10 cellular contexts compared by ENCODE assay signal in genomic region chr18:40935423-40935822, GRCh38.
DNase-seq lines count a peak whose midpoint lies in the region; TF ChIP-seq lines count a peak whose summit lies in the region.
"Had no signal": no experiment of that assay in that cellular context is flagged by ENCODE, and none has a peak within 500 bp of the region (broad histone marks: within the 10 kb centered on the region; RNA-seq: fewer than 3 reads in every experiment).

No MANE protein-coding gene starts in this region.

- H3K9me3 ChIP-seq in WERI-Rb-1 (ENCODE audit: severe bottlenecking), result no peaks in the 10 kb centered on the region
- H3K9me3 ChIP-seq: colonic mucosa, ovary had no signal

- peaks cover 13% of the 10 kb centered on the region for H3K9me3 Mint-ChIP-seq in Calu3 (ENCODE audit: low read depth, unreplicated experiment)

- H3K36me3 Mint-ChIP-seq in Calu3 (ENCODE audit: insufficient read depth, unreplicated experiment), result no peaks in the 10 kb centered on the region

- H3K27me3 Mint-ChIP-seq in Calu3 (ENCODE audit: unreplicated experiment), result no peaks in the 10 kb centered on the region

- H3K27ac ChIP-seq in HL-60 (replicated peaks) (no peak overlapping the region), WERI-Rb-1 (no peak overlapping the region), substantia nigra (ENCODE audit: low read depth, low read length, poor library complexity, severe bottlenecking) (no peak overlapping the region)
- H3K27ac ChIP-seq: colonic mucosa, ovary had no signal

- CTCF ChIA-PET in Calu3 (lab: Charles Lee), result no interaction called here

- DNase-seq in Calu3 (no peak), HL-60 (ENCODE audit: low read depth in 1 of 2, low spot score in 1 of 2) (peak; percentile 5 to 40), WERI-Rb-1 (no peak), kidney epithelial cell (ENCODE audit: low read depth) (no peak), occipital lobe (lab: John Stamatoyannopoulos, UW) (no peak), substantia nigra (lab: John Stamatoyannopoulos, UW) (no peak), cortex of kidney (lab: John Stamatoyannopoulos, UW) (no peak), DMS153 (lab: John Stamatoyannopoulos, UW) (no peak)
- DNase-seq: colonic mucosa, ovary had no signal

- no peak overlapping the region for H3K27ac Mint-ChIP-seq in Calu3 (ENCODE audit: unreplicated experiment)

- H3K4me3 Mint-ChIP-seq in Calu3 (ENCODE audit: low read depth, unreplicated experiment), result no peak overlapping the region

- H3K36me3 ChIP-seq in WERI-Rb-1, result no peaks in the 10 kb centered on the region
- no peaks in the 10 kb centered on the region for H3K36me3 ChIP-seq in kidney epithelial cell (ENCODE audit: control insufficient read depth, insufficient read depth, low read length)
- H3K36me3 ChIP-seq: colonic mucosa, ovary had no signal

- no peaks in the 10 kb centered on the region for H3K27me3 ChIP-seq in HL-60 (ENCODE audit: insufficient read depth, poor library complexity, severe bottlenecking)
- no peaks in the 10 kb centered on the region for H3K27me3 ChIP-seq in WERI-Rb-1 (ENCODE audit: insufficient read depth, low read depth, severe bottlenecking)
- no peaks in the 10 kb centered on the region for H3K27me3 ChIP-seq in kidney epithelial cell (ENCODE audit: control insufficient read depth, insufficient read depth, low read length)
- H3K27me3 ChIP-seq: colonic mucosa, ovary had no signal

- no peaks in the 10 kb centered on the region for H3K4me1 Mint-ChIP-seq in Calu3 (ENCODE audit: low read depth, unreplicated experiment)

- TF ChIP-seq CTCF in Calu3 (IDR thresholded peaks at IDR 0.05; ENCODE audit: unreplicated experiment), result peak; percentile 15
- peak; percentile 36 for TF ChIP-seq CTCF in HL-60 (IDR thresholded peaks at IDR 0.05; ENCODE audit: insufficient read depth, low read length)
- TF ChIP-seq CTCF in WERI-Rb-1 (IDR thresholded peaks at IDR 0.05; ENCODE audit: low read depth, low read length), result peak; percentile 50; the same call in 1 of the 2 replicates
- peak; percentile 55 for TF ChIP-seq CTCF in kidney epithelial cell (IDR thresholded peaks at IDR 0.05; ENCODE audit: insufficient read depth, low read length, poor library complexity, severe bottlenecking)

- BruUV-seq in Calu3 (replicated peaks; lab: Mats Ljungman, UMichigan), result no TSS peak

- intact Hi-C loops in Calu3 (cut with micrococcal nuclease; ENCODE audit: unreplicated experiment), result no loop called here

- H3K4me3 ChIP-seq in HL-60 (replicated peaks; ENCODE audit: insufficient read depth, low read length), result no peak overlapping the region
- no peak overlapping the region for H3K4me3 ChIP-seq in WERI-Rb-1 (ENCODE audit: low read depth, low read length)
- H3K4me3 ChIP-seq in kidney epithelial cell (ENCODE audit: low read depth, low read length), result no peak overlapping the region
- H3K4me3 ChIP-seq: colonic mucosa, ovary had no signal

Comparison
In these comparisons a context has a peak if more than half of its experiments do, and no peak if none do; other contexts are left out.
1. DNase-seq: peak in HL-60 (2 of 2); none in Calu3 (single experiment), WERI-Rb-1 (single experiment), kidney epithelial cell (single experiment), occipital lobe (single experiment), substantia nigra (0 of 49), cortex of kidney (single experiment) and DMS153 (single experiment).
2. Peak in every context shown above with its lines, with median percentiles within 50 percentile points of each other: CTCF ChIP-seq.